In the genomic region with DNA sequence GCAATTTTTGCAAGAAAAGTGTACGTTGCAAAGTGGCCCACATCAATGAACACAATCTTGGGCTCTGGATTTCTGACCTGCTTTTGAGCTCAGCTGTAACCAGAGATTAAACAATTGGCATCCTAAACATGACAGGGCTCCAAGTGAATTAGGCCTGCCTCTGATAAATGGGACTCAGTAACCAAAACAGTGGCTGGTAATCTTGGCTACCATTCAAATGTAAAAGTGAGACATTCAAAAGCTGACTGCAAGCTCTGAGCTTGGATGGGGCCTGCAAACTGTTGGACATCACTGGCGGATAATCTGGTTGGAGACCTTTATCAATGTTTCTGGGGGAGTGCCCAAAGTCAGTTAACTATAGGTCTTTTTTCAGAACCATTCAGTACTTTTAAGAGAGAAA, we compare ENCODE assay signal across 23 cellular contexts.
DNase-seq lines count a peak whose midpoint lies in the region; ATAC-seq, FAIRE-seq and TF ChIP-seq lines count a peak whose summit lies in the region.
"Had no signal": no experiment of that assay in that cellular context is flagged by ENCODE, and none has a peak within 500 bp of the region (broad histone marks: within the 10 kb centered on the region; RNA-seq: fewer than 3 reads in every experiment).

No MANE protein-coding gene starts in this region.

- H3K27ac Mint-ChIP-seq in nephron progenitor cell: no peak overlapping the region
- H3K27ac Mint-ChIP-seq: activated CD4-positive, alpha-beta memory T cell treated with anti-CD3 and anti-CD28 coated beads for 36 hours; stimulated activated naive CD8-positive, alpha-beta T cell treated with anti-CD3 and anti-CD28 coated beads, Interleukin-15, amount 100 ng/mL, for 72 hours had no signal

- H3K14ac ChIP-seq in H1 (ENCODE audit: insufficient read length): no peak overlapping the region

- H2AK5ac ChIP-seq in H1 (ENCODE audit: low read depth, low read length): no peak overlapping the region

- no peak overlapping the region for H3K4ac ChIP-seq in H1 (replicated peaks; ENCODE audit: insufficient read length, low read depth, low read length)

- no peak overlapping the region for H3K23ac ChIP-seq in H1 (ENCODE audit: insufficient read length)

- TF ChIP-seq EP300 in H1 (IDR thresholded peaks at IDR 0.05; ENCODE audit: borderline replicate concordance in 1 of 2, low read depth in 2 of 2, low read length in 2 of 2): no peak; a peak in 1 of 3 replicates

- no peaks in the 10 kb centered on the region for H3K27me3 Mint-ChIP-seq in nephron progenitor cell (ENCODE audit: low read depth, poor library complexity)
- H3K27me3 Mint-ChIP-seq: activated CD4-positive, alpha-beta memory T cell treated with anti-CD3 and anti-CD28 coated beads for 36 hours; naive B cell; stimulated activated naive CD8-positive, alpha-beta T cell treated with anti-CD3 and anti-CD28 coated beads, Interleukin-15, amount 100 ng/mL, for 72 hours had no signal

- peak; percentile 79 for ATAC-seq in Right ventricle myocardium inferior
- ATAC-seq in GM18519 (IDR thresholded peaks at IDR 0.05; ENCODE audit: low FRiP score, unreplicated experiment): no peak
- ATAC-seq: stimulated activated naive CD8-positive, alpha-beta T cell treated with anti-CD3 and anti-CD28 coated beads, Interleukin-15, amount 100 ng/mL, for 72 hours had no signal

- H3K4me1 Mint-ChIP-seq in nephron progenitor cell: peaks cover 9% of the 10 kb centered on the region
- H3K4me1 Mint-ChIP-seq: naive B cell; stimulated activated naive CD8-positive, alpha-beta T cell treated with anti-CD3 and anti-CD28 coated beads, Interleukin-15, amount 100 ng/mL, for 72 hours had no signal

- H3K36me3 ChIP-seq in right atrium auricular region: no peaks in the 10 kb centered on the region
- H3K36me3 ChIP-seq in H1 (ENCODE audit: control insufficient read depth in 2 of 4, insufficient read depth in 4 of 4, low read length in 3 of 4): no peaks in the 10 kb centered on the region; a peak in 1 of 8 replicates

- peak; percentile 92 for FAIRE-seq in H1 (lab: Jason Lieb, UNC)
- FAIRE-seq: endometrium had no signal

- H3K18ac ChIP-seq in H1 (ENCODE audit: extremely low read depth, low read length): no peak overlapping the region

- no peaks in the 10 kb centered on the region for H3K9me3 Mint-ChIP-seq in nephron progenitor cell
- H3K9me3 Mint-ChIP-seq: activated CD4-positive, alpha-beta memory T cell treated with anti-CD3 and anti-CD28 coated beads for 36 hours; naive B cell; stimulated activated naive CD8-positive, alpha-beta T cell treated with anti-CD3 and anti-CD28 coated beads, Interleukin-15, amount 100 ng/mL, for 72 hours had no signal

- peak overlapping the region; percentile 9 to 15; a peak in 2 of 4 replicates for H3K4me2 ChIP-seq in H1 (ENCODE audit: insufficient read depth in 1 of 2, low read depth in 2 of 2, low read length in 2 of 2)

- CTCF ChIA-PET in H1 (lab: Charles Lee; ENCODE audit: partially characterized antibody): interaction anchor here (0.9 to 1.7 kb wide), 4 partner anchors 14 to 497 kb away, joined by 3 to 5 read pairs (median 3); no protein-coding TSS in a partner anchor

- TF ChIP-seq CTCF in right atrium auricular region (IDR thresholded peaks at IDR 0.05): no peak
- no peak for TF ChIP-seq CTCF in H1 (IDR thresholded peaks at IDR 0.05; ENCODE audit: control extremely low read depth in 1 of 3, insufficient read depth in 1 of 3, low read depth in 1 of 3, low read length in 3 of 3)
- no peak for TF ChIP-seq CTCF in nephron progenitor cell (IDR thresholded peaks at IDR 0.05)

- no peaks in the 10 kb centered on the region for H3K79me2 ChIP-seq in H1 (ENCODE audit: control insufficient read depth in 1 of 2, insufficient read depth in 2 of 2, low read length in 2 of 2)

- H3K79me1 ChIP-seq in H1 (ENCODE audit: low read depth, low read length): no peaks in the 10 kb centered on the region

- DNase-seq in Right ventricle myocardium inferior (ENCODE audit: missing footprints) (no peak), right atrium auricular region (ENCODE audit: low spot score) (no peak), H1 (ENCODE audit: low read depth in 1 of 2, low spot score in 2 of 2) (no peak), iPS DF 19.7 (ENCODE audit: low read depth, low spot score) (peak; percentile 12), nephron progenitor cell (no peak), activated gamma-delta T cell (lab: John Stamatoyannopoulos, UW) (no peak), OCI-M1 (lab: John Stamatoyannopoulos, UW) (no peak)
- DNase-seq: activated CD4-positive, alpha-beta memory T cell treated with anti-CD3 and anti-CD28 coated beads for 36 hours; activated gamma-delta T cell treated with Interleukin-2 at 50 U/mL for 16 hours; cortex of kidney; DMS79; kidney glomerular epithelial cell; mesenchymal stem cell; MM.1S; naive B cell; NCI-H146; NCI-H524; stimulated activated naive CD8-positive, alpha-beta T cell treated with anti-CD3 and anti-CD28 coated beads, Interleukin-15, amount 100 ng/mL, for 72 hours; T1000 had no signal

- H3K27me3 ChIP-seq in right atrium auricular region (no peaks in the 10 kb centered on the region), H1 (replicated peaks in 1 of 4; ENCODE audit: control insufficient read depth in 3 of 4, extremely low read depth in 1 of 4, insufficient read depth in 3 of 4, low read length in 3 of 4) (no peaks in the 10 kb centered on the region)
- H3K27me3 ChIP-seq: tibial nerve had no signal

- TF ChIP-seq POLR2A in H1 (IDR thresholded peaks at IDR 0.05; ENCODE audit: control extremely low read depth in 1 of 2, low read depth in 2 of 2, low read length in 2 of 2): no peak

- POLR2A ChIA-PET in H1 (lab: Charles Lee; ENCODE audit: partially characterized antibody): no interaction called here

- no peak overlapping the region for H3K56ac ChIP-seq in H1 (replicated peaks; ENCODE audit: insufficient read length, low read depth, low read length)

- H3K9ac ChIP-seq in H1 (replicated peaks in 1 of 4; ENCODE audit: extremely low read depth in 1 of 4, low read depth in 3 of 4, low read length in 3 of 4): no peak overlapping the region

- intact Hi-C loops in Right ventricle myocardium inferior (cut with DNase I): no loop called here

- no peak overlapping the region for H2BK20ac ChIP-seq in H1 (ENCODE audit: low read length)

- H3K23me2 ChIP-seq in H1 (ENCODE audit: low read depth, low read length): no peaks in the 10 kb centered on the region

- H3K27ac ChIP-seq in right atrium auricular region (no peak overlapping the region), H1 (ENCODE audit: low read depth, low read length) (peak overlapping the region; percentile 17; the same call in 1 of the 2 replicates)
- H3K27ac ChIP-seq: RWPE1, tibial nerve had no signal

- H4K5ac ChIP-seq in H1 (ENCODE audit: insufficient read length, low read depth, low read length): no peak overlapping the region

- H3K4me3 Mint-ChIP-seq in nephron progenitor cell: no peak overlapping the region
- H3K4me3 Mint-ChIP-seq: activated CD4-positive, alpha-beta memory T cell treated with anti-CD3 and anti-CD28 coated beads for 36 hours; naive B cell; stimulated activated naive CD8-positive, alpha-beta T cell treated with anti-CD3 and anti-CD28 coated beads, Interleukin-15, amount 100 ng/mL, for 72 hours had no signal

- H3K4me1 ChIP-seq in right atrium auricular region: peaks cover 0 to 13% of the 10 kb centered on the region in 2 donors
- H3K4me1 ChIP-seq in H1 (replicated peaks in 1 of 4; ENCODE audit: control insufficient read depth in 3 of 4, insufficient read depth in 4 of 4, low read length in 3 of 4): peaks cover 2 to 6% (median 5%) of the 10 kb centered on the region in 4 experiments; a peak in 5 of 7 replicates
- H3K4me1 ChIP-seq: tibial nerve had no signal

- H3K4me3 ChIP-seq in right atrium auricular region: no peak overlapping the region
- no peak overlapping the region; a peak in 1 of 8 replicates for H3K4me3 ChIP-seq in H1 (ENCODE audit: extremely low read depth in 1 of 4, insufficient read depth in 2 of 4, low read depth in 3 of 4, low read length in 4 of 4)
- H3K4me3 ChIP-seq: tibial nerve had no signal

- H2BK120ac ChIP-seq in H1 (replicated peaks; ENCODE audit: low read depth, low read length): no peak overlapping the region

- no peak overlapping the region for H4K8ac ChIP-seq in H1 (ENCODE audit: extremely low read depth, insufficient read depth, low read length)

- peaks cover 39% of the 10 kb centered on the region for H3K36me3 Mint-ChIP-seq in nephron progenitor cell (ENCODE audit: low read depth)
- H3K36me3 Mint-ChIP-seq: activated CD4-positive, alpha-beta memory T cell treated with anti-CD3 and anti-CD28 coated beads for 36 hours had no signal

- TF ChIP-seq RAD21 in H1 (IDR thresholded peaks at IDR 0.05 in 1 of 2, conservative IDR thresholded peaks at IDR 0.05 in 1 of 2; ENCODE audit: low read depth in 2 of 2, low read length in 2 of 2): no peak

- 64% methylated on average over 2 of the region's 2 CpGs; no CpG with 5 or more reads in 1 of the 2 experiments for WGBS in H1 (ENCODE audit: extremely low coverage in 1 of 2, insufficient coverage in 1 of 2, insufficient read length in 1 of 2, insufficient replicate concordance in 2 of 2, low coverage in 1 of 2, low lambda C conversion rate in 2 of 2, missing lambda C conversion rate in 1 of 2), 2 experiments

- H2BK12ac ChIP-seq in H1 (ENCODE audit: low read depth, low read length): no peak overlapping the region

- H4K20me1 ChIP-seq in H1 (replicated peaks in 1 of 2; ENCODE audit: control insufficient read depth in 1 of 2, insufficient read depth in 2 of 2, low read length in 2 of 2): no peaks in the 10 kb centered on the region

- H2BK5ac ChIP-seq in H1 (ENCODE audit: low read depth, low read length): no peak overlapping the region

- H4K91ac ChIP-seq in H1 (replicated peaks; ENCODE audit: insufficient read length, low read length): no peak overlapping the region

- no peak overlapping the region for H2BK15ac ChIP-seq in H1 (ENCODE audit: low read length)

- peaks cover 0 to 3% of the 10 kb centered on the region in 2 donors for H3K9me3 ChIP-seq in right atrium auricular region
- no peaks in the 10 kb centered on the region for H3K9me3 ChIP-seq in H1 (ENCODE audit: insufficient read depth in 2 of 2, low read depth in 1 of 2, low read length in 1 of 2)
- H3K9me3 ChIP-seq: tibial nerve had no signal

- no peak overlapping the region for H2AFZ ChIP-seq in H1 (ENCODE audit: low read length)

TF ChIP-seq in H1, 55 proteins besides CTCF, POLR2A, EP300 and RAD21 (continues in another document):
- no peak for TF ChIP-seq SP4 (IDR thresholded peaks at IDR 0.05; ENCODE audit: low read length)
